18 cellular contexts compared by ENCODE assay signal in genomic region chr21:14241322-14241721, GRCh38. TPM values are rescaled to one million over a fixed set of nuclear protein-coding genes. Genes with fewer than 3 reads are reported as not detected.
DNase-seq lines count a peak whose midpoint lies in the region; ATAC-seq and TF ChIP-seq lines count a peak whose summit lies in the region.
"Had no signal": no experiment of that assay in that cellular context is flagged by ENCODE, and none has a peak within 500 bp of the region (broad histone marks: within the 10 kb centered on the region; RNA-seq: fewer than 3 reads in every experiment).

No MANE protein-coding gene starts in this region.

- H3K27ac ChIP-seq in SU-DHL-6 (ENCODE audit: low read depth, low read length) (no peak overlapping the region), left ventricle myocardium inferior (replicated peaks) (no peak overlapping the region)
- H3K27ac ChIP-seq: RWPE1 had no signal

- no peaks in the 10 kb centered on the region for H3K4me1 Mint-ChIP-seq in naive B cell

- peak; percentile 14 for DNase-seq in LNCaP clone FGC (ENCODE audit: low read depth)
- DNase-seq in NOMO-1 treated with DMSO at 0.1 percent for 48 hours (lab: John Stamatoyannopoulos, UW; ENCODE audit: unreplicated experiment), result peak; percentile 81
- DNase-seq in naive B cell, result peak; percentile 9
- DNase-seq in left ventricle myocardium inferior, result no peak
- DNase-seq in HCEC 1CT, result no peak
- no peak for DNase-seq in SK-N-DZ (ENCODE audit: low spot score)
- DNase-seq: DMS 273 treated with DMSO at 0.1 percent for 48 hours; Kasumi-1; NCI-H1048; NCI-H2107; NCI-H345; NCI-H526 treated with DMSO at 0.1 percent for 48 hours; NK-92 treated with Interleukin-12 subunit alpha and Interleukin-12 subunit beta, amount 100 ng/mL, for 24 hours; T-helper 17 cell had no signal

- no peak overlapping the region for H3K4me2 ChIP-seq in SU-DHL-6 (ENCODE audit: low read depth, low read length, poor library complexity, severe bottlenecking)

- intact Hi-C loops in left ventricle myocardium inferior (cut with micrococcal nuclease), result no loop called here

- no peaks in the 10 kb centered on the region for H3K4me1 ChIP-seq in left ventricle myocardium inferior

- no peak for ATAC-seq in naive B cell (ENCODE audit: low read depth in 2 of 2)
- ATAC-seq: T-helper 17 cell had no signal

- no peaks in the 10 kb centered on the region for H4K20me1 ChIP-seq in SU-DHL-6 (ENCODE audit: low read depth, low read length)

- no peak overlapping the region for H3K4me3 Mint-ChIP-seq in naive B cell
- H3K4me3 Mint-ChIP-seq: T-helper 17 cell had no signal

- H3K27me3 ChIP-seq in SU-DHL-6 (ENCODE audit: low read length) (no peaks in the 10 kb centered on the region), left ventricle myocardium inferior (ENCODE audit: low read depth) (no peaks in the 10 kb centered on the region)

- H3K9ac ChIP-seq in SU-DHL-6 (ENCODE audit: low read length), result no peak overlapping the region

- no peaks in the 10 kb centered on the region for H3K9me2 ChIP-seq in SU-DHL-6 (replicated peaks; ENCODE audit: insufficient read depth, low read length)

- no peaks in the 10 kb centered on the region for H3K79me2 ChIP-seq in SU-DHL-6 (ENCODE audit: insufficient read depth, low read length)

- no peak for TF ChIP-seq CTCF in LNCaP clone FGC (IDR thresholded peaks at IDR 0.05; ENCODE audit: control insufficient read depth, extremely low read depth, insufficient read depth)
- TF ChIP-seq CTCF in SU-DHL-6 (IDR thresholded peaks at IDR 0.05; ENCODE audit: insufficient read depth, low read length, poor library complexity, severe bottlenecking), result no peak
- TF ChIP-seq CTCF in left ventricle myocardium inferior (IDR thresholded peaks at IDR 0.05; ENCODE audit: borderline replicate concordance), result no peak

- peak overlapping the region in 1 of 6 donors; percentile 82 for H3K27ac Mint-ChIP-seq in naive B cell
- H3K27ac Mint-ChIP-seq: T-helper 17 cell had no signal

- no peaks in the 10 kb centered on the region for H3K9me3 Mint-ChIP-seq in naive B cell

- H3K4me3 ChIP-seq in LNCaP clone FGC (ENCODE audit: low read depth, low read length) (no peak overlapping the region), SU-DHL-6 (ENCODE audit: insufficient read depth, low read length, poor library complexity, severe bottlenecking) (no peak overlapping the region), left ventricle myocardium inferior (no peak overlapping the region)

- H3F3A ChIP-seq in SU-DHL-6 (ENCODE audit: insufficient read depth), result no peaks in the 10 kb centered on the region

- no peaks in the 10 kb centered on the region for H3K36me3 Mint-ChIP-seq in naive B cell

- no peaks in the 10 kb centered on the region for H3K36me3 ChIP-seq in SU-DHL-6 (ENCODE audit: low read length)
- no peaks in the 10 kb centered on the region for H3K36me3 ChIP-seq in left ventricle myocardium inferior

- no peaks in the 10 kb centered on the region for H3K9me3 ChIP-seq in SU-DHL-6 (ENCODE audit: insufficient read depth, low read length)
- H3K9me3 ChIP-seq in left ventricle myocardium inferior (replicated peaks), result no peaks in the 10 kb centered on the region

- peaks cover 0 to 7% (median 6%) of the 10 kb centered on the region in 3 donors for H3K27me3 Mint-ChIP-seq in naive B cell

- peak overlapping the region; percentile 20 for H2AFZ ChIP-seq in SU-DHL-6 (ENCODE audit: low read depth, low read length, severe bottlenecking)

RNA-seq across cellular contexts. Expression of gene RBM11, which starts 25.4 kb away (rescaled TPM):
- polyA plus RNA-seq in naive B cell (ENCODE audit: low read depth in 6 of 6), result 1 to 10 TPM; 1.8 to 5.7 (median 3.4) TPM
- total RNA-seq in left ventricle myocardium inferior, result 0.30 TPM
- 0.15 TPM in 1 of 2 replicates, not detected in the other for polyA plus RNA-seq in SK-N-DZ (2014; cell fraction: cytosol; rRNA removed)
- polyA plus RNA-seq in SK-N-DZ (2014; cell fraction: nucleus; rRNA removed), result 0.44 and 2.8 TPM in 2 replicates
- polyA plus RNA-seq: BJ had no signal

RNA-seq across cellular contexts. Expression of gene LIPI, which starts 30.6 kb away (rescaled TPM):
- not detected for polyA plus RNA-seq in naive B cell (ENCODE audit: low read depth in 6 of 6)
- not detected for total RNA-seq in left ventricle myocardium inferior
- not detected in 2 replicates for polyA plus RNA-seq in SK-N-DZ (2014; cell fraction: cytosol; rRNA removed)
- not detected in 2 replicates for polyA plus RNA-seq in SK-N-DZ (2014; cell fraction: nucleus; rRNA removed)
- total RNA-seq: SK-MEL-5, T-helper 17 cell had no signal
- polyA plus RNA-seq: BJ had no signal

Comparison
In these comparisons a context has a peak if more than half of its experiments do, and no peak if none do; other contexts are left out.
1. DNase-seq: peak in LNCaP clone FGC (single experiment), NOMO-1 treated with DMSO at 0.1 percent for 48 hours (single experiment) and naive B cell (single experiment); none in left ventricle myocardium inferior (single experiment), HCEC 1CT (single experiment) and SK-N-DZ (single experiment).